In genomic region chr17:142102-142661, GRCh38 we compare ENCODE assay signal across 10 cellular contexts. TPM values are rescaled to one million over a fixed set of nuclear protein-coding genes. Genes with fewer than 3 reads are reported as not detected.
DNase-seq lines count a peak whose midpoint lies in the region; ATAC-seq, FAIRE-seq and TF ChIP-seq lines count a peak whose summit lies in the region.
"Had no signal": no experiment of that assay in that cellular context is flagged by ENCODE, and none has a peak within 500 bp of the region (broad histone marks: within the 10 kb centered on the region; RNA-seq: fewer than 3 reads in every experiment).

No MANE protein-coding gene starts in this region.

- H3K4me3 Mint-ChIP-seq in T-cell, result no peak overlapping the region

- DNase-seq in SK-N-SH (peak; percentile 84), T-cell (peak in 18 of 34 experiments; percentile 11 to 47 (median 22)), Right ventricle myocardium superior (peak; percentile 44), urothelium cell line (ENCODE audit: low spot score) (no peak), smooth muscle cell (lab: John Stamatoyannopoulos, UW; ENCODE audit: unreplicated experiment) (no peak), NCI-H510A (lab: John Stamatoyannopoulos, UW) (no peak)
- peak; percentile 25 for DNase-seq in stimulated activated CD8-positive, alpha-beta memory T cell treated with anti-CD3 and anti-CD28 coated beads, Interleukin-4, amount 100 ng/mL, for 24 hours (ENCODE audit: low read depth)

- H3K27ac Mint-ChIP-seq in T-cell, result no peak overlapping the region

- peaks cover 3 to 5% of the 10 kb centered on the region in 2 donors for H3K27me3 Mint-ChIP-seq in T-cell

- FAIRE-seq in urothelium cell line (lab: Jason Lieb, UNC), result no peak

- TF ChIP-seq CTCF in SK-N-SH (IDR thresholded peaks at IDR 0.05) (no peak), smooth muscle cell (IDR thresholded peaks at IDR 0.05; ENCODE audit: borderline replicate concordance, insufficient read depth, poor library complexity, severe bottlenecking) (no peak)

- H3K9me3 ChIP-seq in SK-N-SH, result no peaks in the 10 kb centered on the region
- H3K9me3 ChIP-seq in smooth muscle cell (replicated peaks; ENCODE audit: low read depth), result no peaks in the 10 kb centered on the region
- H3K9me3 ChIP-seq: uterus had no signal

- ATAC-seq in SK-N-SH treated with all-trans-retinoic acid at 6 μM for 48 hours (no peak), T-cell (replicated peaks in 1 of 4) (no peak), Right ventricle myocardium superior (ENCODE audit: poor library complexity) (no peak)

- intact Hi-C loops in Right ventricle myocardium superior (cut with DNase I), result no loop called here

- H3K9me2 ChIP-seq in SK-N-SH, result no peaks in the 10 kb centered on the region

- TF ChIP-seq RAD21 in SK-N-SH (IDR thresholded peaks at IDR 0.05; ENCODE audit: low read length), result no peak

- H3K9me3 Mint-ChIP-seq in T-cell, result no peaks in the 10 kb centered on the region

- CTCF ChIA-PET in SK-N-SH (lab: Yijun Ruan, JAX) (no interaction called here), T-cell (lab: Charles Lee) (no interaction called here)

- H3K9ac ChIP-seq in SK-N-SH, result no peak overlapping the region
- H3K9ac ChIP-seq in smooth muscle cell (ENCODE audit: low read depth), result no peak overlapping the region

- 66% methylated on average over 23 of the region's 23 CpGs for WGBS in SK-N-SH (ENCODE audit: low lambda C conversion rate)
- 96% methylated on average over 23 of the region's 23 CpGs for WGBS in smooth muscle cell (ENCODE audit: low lambda C conversion rate)

- H4K20me1 ChIP-seq in SK-N-SH (ENCODE audit: insufficient read depth) (no peaks in the 10 kb centered on the region), smooth muscle cell (ENCODE audit: low read depth) (no peaks in the 10 kb centered on the region)

- H3K4me1 ChIP-seq in SK-N-SH (ENCODE audit: control insufficient read depth in 1 of 2, insufficient read depth in 2 of 2, low read depth in 1 of 2, low read length in 1 of 2) (peaks cover 0 to 2% of the 10 kb centered on the region in 2 experiments; a peak in 1 of 4 replicates), smooth muscle cell (ENCODE audit: low read depth) (no peaks in the 10 kb centered on the region)
- H3K4me1 ChIP-seq: uterus had no signal

- H3K36me3 ChIP-seq in SK-N-SH (replicated peaks in 1 of 2; ENCODE audit: control insufficient read depth in 1 of 2, insufficient read depth in 2 of 2, low read length in 1 of 2), result no peaks in the 10 kb centered on the region
- no peaks in the 10 kb centered on the region for H3K36me3 ChIP-seq in smooth muscle cell (ENCODE audit: low read depth)
- H3K36me3 ChIP-seq: uterus had no signal

- POLR2A ChIA-PET in SK-N-SH (lab: Yijun Ruan, JAX), result no interaction called here
- POLR2A ChIA-PET in T-cell (lab: Charles Lee), result no interaction called here

- H3K79me2 ChIP-seq in SK-N-SH (ENCODE audit: insufficient read depth), result no peaks in the 10 kb centered on the region
- no peaks in the 10 kb centered on the region for H3K79me2 ChIP-seq in smooth muscle cell (ENCODE audit: low read depth)

- no peak overlapping the region for H3K27ac ChIP-seq in SK-N-SH (ENCODE audit: low read depth in 2 of 2, low read length in 1 of 2)
- no peak overlapping the region for H3K27ac ChIP-seq in smooth muscle cell (ENCODE audit: low read depth)
- H3K27ac ChIP-seq: C4-2B, uterus had no signal

- H3K4me2 ChIP-seq in SK-N-SH, result no peak overlapping the region
- H3K4me2 ChIP-seq in smooth muscle cell, result no peak overlapping the region

- H3F3A ChIP-seq in SK-N-SH (replicated peaks; ENCODE audit: insufficient read depth) (no peaks in the 10 kb centered on the region), smooth muscle cell (ENCODE audit: low read depth) (no peaks in the 10 kb centered on the region)

- no peak for TF ChIP-seq EP300 in SK-N-SH (IDR thresholded peaks at IDR 0.05; ENCODE audit: borderline replicate concordance in 1 of 2, low read depth in 1 of 2, low read length in 1 of 2)

- no peaks in the 10 kb centered on the region for H3K27me3 ChIP-seq in SK-N-SH (ENCODE audit: insufficient read depth)
- H3K27me3 ChIP-seq in smooth muscle cell (ENCODE audit: low read depth), result peaks cover 10% of the 10 kb centered on the region
- H3K27me3 ChIP-seq: uterus had no signal

- H2AFZ ChIP-seq in SK-N-SH (ENCODE audit: low read depth), result no peak overlapping the region
- no peak overlapping the region for H2AFZ ChIP-seq in smooth muscle cell (ENCODE audit: low read depth)

- peak overlapping the region in 1 of 2 experiments; percentile 39; a peak in 3 of 4 replicates for H3K4me3 ChIP-seq in SK-N-SH (ENCODE audit: low read depth in 2 of 2, low read length in 1 of 2)
- H3K4me3 ChIP-seq in smooth muscle cell, result no peak overlapping the region
- H3K4me3 ChIP-seq: uterus had no signal

- no peaks in the 10 kb centered on the region for H3K36me3 Mint-ChIP-seq in T-cell

- H3K4me1 Mint-ChIP-seq in T-cell, result peaks cover 0 to 3% (median 1%) of the 10 kb centered on the region in 3 donors

TF ChIP-seq in SK-N-SH, 30 proteins besides CTCF, POLR2A, EP300 and RAD21:
- no peak for TF ChIP-seq NRF1 (IDR thresholded peaks at IDR 0.05; ENCODE audit: low read depth, low read length)
- TF ChIP-seq IRF3 (IDR thresholded peaks at IDR 0.05; ENCODE audit: low read depth, low read length), result peak; percentile 34; the same call in 1 of the 2 replicates
- peak; percentile 45 for TF ChIP-seq CHD2 (IDR thresholded peaks at IDR 0.05; ENCODE audit: low read length, partially characterized antibody)

TF ChIP-seq in SK-N-SH treated with all-trans-retinoic acid at 6 μM for 48 hours, 23 proteins besides CTCF, POLR2A, EP300 and RAD21:
- no peak for TF ChIP-seq CSDC2 (CRISPR knock-in tag; IDR thresholded peaks at IDR 0.05)
- TF ChIP-seq ESRRG (CRISPR knock-in tag; IDR thresholded peaks at IDR 0.05), result no peak
- TF ChIP-seq ISL1 (CRISPR knock-in tag; IDR thresholded peaks at IDR 0.05), result no peak
- no peak for TF ChIP-seq OSR1 (CRISPR knock-in tag; IDR thresholded peaks at IDR 0.05)
- no peak for TF ChIP-seq BACH2 (CRISPR knock-in tag; IDR thresholded peaks at IDR 0.05; ENCODE audit: borderline replicate concordance)
- TF ChIP-seq ZNF8 (CRISPR knock-in tag; IDR thresholded peaks at IDR 0.05), result no peak
- TF ChIP-seq TSHZ2 (CRISPR knock-in tag; IDR thresholded peaks at IDR 0.05), result no peak
- no peak for TF ChIP-seq ZFP30 (CRISPR knock-in tag; IDR thresholded peaks at IDR 0.05)
TF ChIP-seq in SK-N-SH treated with all-trans-retinoic acid at 6 μM for 48 hours: peak in this region for 0.

RNA-seq across cellular contexts. Expression of gene SCGB1C2, which starts 4.8 kb away (rescaled TPM):
- polyA plus RNA-seq in SK-N-SH (2012; rRNA removed) (not detected in 2 replicates), smooth muscle cell (not detected in 2 replicates)
- not detected in 2 replicates for polyA plus RNA-seq in SK-N-SH (2012; cell fraction: cytosol; rRNA removed)
- polyA plus RNA-seq in SK-N-SH (2012; cell fraction: nucleus; rRNA removed), result not detected in 2 replicates
- total RNA-seq in T-cell (not detected), Right ventricle myocardium superior (not detected), smooth muscle cell (not detected in 2 replicates)
- total RNA-seq: uterus had no signal

RNA-seq across cellular contexts. Expression of gene DOC2B, which starts 39.3 kb away (rescaled TPM):
- polyA plus RNA-seq in SK-N-SH (2012; rRNA removed), result 0.16 and 0.81 TPM in 2 replicates
- 0.45 and 1.1 TPM in 2 replicates for polyA plus RNA-seq in SK-N-SH (2012; cell fraction: cytosol; rRNA removed)
- polyA plus RNA-seq in SK-N-SH (2012; cell fraction: nucleus; rRNA removed), result 0.32 and 1.3 TPM in 2 replicates
- under 1 TPM in 3 of 5 donors, not detected in 2; 0.05 to 0.16 (median 0.09) TPM for total RNA-seq in T-cell
- total RNA-seq in Right ventricle myocardium superior, result 3.4 TPM
- 0.27 TPM in 2 replicates for total RNA-seq in smooth muscle cell
- polyA plus RNA-seq in smooth muscle cell, result 0.24 and 0.48 TPM in 2 replicates

Comparison
In these comparisons a context has a peak if more than half of its experiments do, and no peak if none do; other contexts are left out.
1. DNase-seq: peak in SK-N-SH (single experiment), T-cell (18 of 34), Right ventricle myocardium superior (single experiment) and stimulated activated CD8-positive, alpha-beta memory T cell treated with anti-CD3 and anti-CD28 coated beads, Interleukin-4, amount 100 ng/mL, for 24 hours (single experiment); none in urothelium cell line (single experiment), smooth muscle cell (single experiment) and NCI-H510A (single experiment).